In the genomic region with DNA sequence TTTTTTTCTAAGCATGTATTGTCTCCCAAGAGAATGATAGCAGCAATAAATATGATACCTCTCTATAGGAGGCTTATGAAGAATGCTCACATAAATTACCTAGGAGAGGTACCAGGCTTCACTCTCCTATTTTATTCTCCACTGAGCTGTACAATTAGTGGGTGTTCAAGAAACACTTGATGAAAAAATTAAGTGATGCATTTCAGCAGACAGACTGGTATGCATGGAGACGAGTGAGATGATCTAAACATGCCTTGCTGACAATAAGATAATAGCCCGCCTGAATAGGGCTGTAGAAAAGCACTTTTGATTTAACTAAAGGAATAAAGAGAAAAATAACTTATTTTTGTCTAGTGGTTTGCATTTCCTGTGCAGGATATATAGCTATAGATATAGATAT, we compare ENCODE assay signal across 29 cellular contexts.
A peak's percentile ranks its signal among the peaks of the same experiment; 100 is the strongest.
DNase-seq lines count a peak whose midpoint lies in the region; TF ChIP-seq lines count a peak whose summit lies in the region.
"Had no signal": no experiment of that assay in that cellular context is flagged by ENCODE, and none has a peak within 500 bp of the region (broad histone marks: within the 10 kb centered on the region; RNA-seq: fewer than 3 reads in every experiment).

No MANE protein-coding gene starts in this region.

- no peaks in the 10 kb centered on the region for H3K27me3 Mint-ChIP-seq in activated CD4-positive, alpha-beta T cell treated with anti-CD3 and anti-CD28 coated beads, Interleukin-2, amount 10 ng/mL, durations not matched to agents 7 days and 5 days
- H3K27me3 Mint-ChIP-seq: B cell; CD4-positive, CD25-positive, alpha-beta regulatory T cell; CD8-positive, alpha-beta memory T cell had no signal

- H3K4me3 ChIP-seq in neural cell (ENCODE audit: low read length): no peak overlapping the region
- H3K4me3 ChIP-seq: A549; BLaER1; BLaER1 treated with 17β-estradiol and CSF1 and Interleukin-3, amounts not matched to agents 10 nM and 100 nM had no signal

- H3K4me2 ChIP-seq in neural cell (ENCODE audit: low read length): no peak overlapping the region
- H3K4me2 ChIP-seq: A549; BLaER1; BLaER1 treated with 17β-estradiol and CSF1 and Interleukin-3, amounts not matched to agents 10 nM and 100 nM had no signal

- H3K27ac Mint-ChIP-seq in activated CD4-positive, alpha-beta T cell treated with anti-CD3 and anti-CD28 coated beads, Interleukin-2, amount 10 ng/mL, durations not matched to agents 7 days and 5 days: no peak overlapping the region
- H3K27ac Mint-ChIP-seq: B cell; CD14-positive monocyte; CD4-positive, alpha-beta memory T cell; CD4-positive, alpha-beta T cell; CD4-positive, CD25-positive, alpha-beta regulatory T cell; CD8-positive, alpha-beta memory T cell; CD8-positive, alpha-beta T cell had no signal

- H3K9me2 ChIP-seq in neural cell (ENCODE audit: insufficient read depth, low read length): no peaks in the 10 kb centered on the region

- peak; percentile 58 for TF ChIP-seq EP300 in neural cell (conservative IDR thresholded peaks at IDR 0.05; ENCODE audit: poor library complexity, severe bottlenecking)

- no peak overlapping the region for H3K9ac ChIP-seq in neural cell (ENCODE audit: low read length)
- H3K9ac ChIP-seq: BLaER1; BLaER1 treated with 17β-estradiol and CSF1 and Interleukin-3, amounts not matched to agents 10 nM and 100 nM had no signal

- H3K27me3 ChIP-seq in neural cell (ENCODE audit: insufficient read depth, low read depth, low read length): no peaks in the 10 kb centered on the region
- H3K27me3 ChIP-seq: BE2C; BLaER1; BLaER1 treated with 17β-estradiol and CSF1 and Interleukin-3, amounts not matched to agents 10 nM and 100 nM had no signal

- TF ChIP-seq CTCF in neural cell (IDR thresholded peaks at IDR 0.05; ENCODE audit: poor library complexity, severe bottlenecking): no peak

- H3K36me3 ChIP-seq in neural cell (ENCODE audit: insufficient read depth, low read length): no peaks in the 10 kb centered on the region
- H3K36me3 ChIP-seq: BE2C; BLaER1; BLaER1 treated with 17β-estradiol and CSF1 and Interleukin-3, amounts not matched to agents 10 nM and 100 nM had no signal

- no peak for DNase-seq in activated CD4-positive, alpha-beta T cell treated with anti-CD3 and anti-CD28 coated beads, Interleukin-2, amount 10 ng/mL, durations not matched to agents 7 days and 5 days
- DNase-seq: 8988T; ACHN; AML-193; BE2C; C1 segment of cervical spinal cord; Caco-2; Calu3; CD4-positive, alpha-beta memory T cell; CD4-positive, alpha-beta T cell; CD4-positive, CD25-positive, alpha-beta regulatory T cell; CD8-positive, alpha-beta memory T cell; CD8-positive, alpha-beta T cell; COR-L47; DMS 273 treated with DMSO at 0.1 percent for 48 hours; DMS153; DMS53; DMS79; DMS79 treated with DMSO at 0.1 percent for 48 hours; DND-41; EL had no signal

- no peak overlapping the region for H3K4me3 Mint-ChIP-seq in activated CD4-positive, alpha-beta T cell treated with anti-CD3 and anti-CD28 coated beads, Interleukin-2, amount 10 ng/mL, durations not matched to agents 7 days and 5 days
- H3K4me3 Mint-ChIP-seq: B cell; CD14-positive monocyte; CD4-positive, alpha-beta memory T cell; CD4-positive, alpha-beta T cell; CD4-positive, CD25-positive, alpha-beta regulatory T cell; CD8-positive, alpha-beta memory T cell; CD8-positive, alpha-beta T cell had no signal

- no peaks in the 10 kb centered on the region for H3K9me3 ChIP-seq in neural cell (ENCODE audit: low read length)
- H3K9me3 ChIP-seq: A549; BE2C; BLaER1; BLaER1 treated with 17β-estradiol and CSF1 and Interleukin-3, amounts not matched to agents 10 nM and 100 nM; Caco-2 had no signal

- H3K79me2 ChIP-seq in neural cell (replicated peaks; ENCODE audit: insufficient read depth, low read length): no peaks in the 10 kb centered on the region

- CTCF ChIA-PET in activated CD4-positive, alpha-beta T cell treated with anti-CD3 and anti-CD28 coated beads, Interleukin-2, amount 10 ng/mL, durations not matched to agents 7 days and 5 days (lab: Charles Lee): no interaction called here

- TF ChIP-seq RAD21 in neural cell (conservative IDR thresholded peaks at IDR 0.05): no peak

- H3K27ac ChIP-seq in neural cell (ENCODE audit: low read length): peak overlapping the region; percentile 4
- H3K27ac ChIP-seq: 22Rv1; A549; BLaER1; BLaER1 treated with 17β-estradiol and CSF1 and Interleukin-3, amounts not matched to agents 10 nM and 100 nM; C4-2B had no signal

- H3K4me1 Mint-ChIP-seq in activated CD4-positive, alpha-beta T cell treated with anti-CD3 and anti-CD28 coated beads, Interleukin-2, amount 10 ng/mL, durations not matched to agents 7 days and 5 days: no peaks in the 10 kb centered on the region
- H3K4me1 Mint-ChIP-seq: B cell; CD14-positive monocyte; CD4-positive, alpha-beta memory T cell; CD4-positive, CD25-positive, alpha-beta regulatory T cell; CD8-positive, alpha-beta memory T cell had no signal

- H3K9me3 Mint-ChIP-seq in activated CD4-positive, alpha-beta T cell treated with anti-CD3 and anti-CD28 coated beads, Interleukin-2, amount 10 ng/mL, durations not matched to agents 7 days and 5 days: no peaks in the 10 kb centered on the region
- H3K9me3 Mint-ChIP-seq: CD4-positive, alpha-beta T cell had no signal

- no peaks in the 10 kb centered on the region for H4K20me1 ChIP-seq in neural cell (ENCODE audit: insufficient read depth)
- H4K20me1 ChIP-seq: BLaER1; BLaER1 treated with 17β-estradiol and CSF1 and Interleukin-3, amounts not matched to agents 10 nM and 100 nM had no signal

- H3K36me3 Mint-ChIP-seq in activated CD4-positive, alpha-beta T cell treated with anti-CD3 and anti-CD28 coated beads, Interleukin-2, amount 10 ng/mL, durations not matched to agents 7 days and 5 days (ENCODE audit: low read depth): no peaks in the 10 kb centered on the region
- H3K36me3 Mint-ChIP-seq: CD14-positive monocyte; CD4-positive, alpha-beta memory T cell; CD4-positive, CD25-positive, alpha-beta regulatory T cell; CD8-positive, alpha-beta memory T cell; CD8-positive, alpha-beta T cell had no signal

- no peak overlapping the region for H2AFZ ChIP-seq in neural cell (ENCODE audit: low read depth, low read length)

- H3F3A ChIP-seq in neural cell (ENCODE audit: insufficient read depth, low read length, poor library complexity, severe bottlenecking): no peaks in the 10 kb centered on the region

- POLR2A ChIA-PET in activated CD4-positive, alpha-beta T cell treated with anti-CD3 and anti-CD28 coated beads, Interleukin-2, amount 10 ng/mL, durations not matched to agents 7 days and 5 days (lab: Charles Lee): no interaction called here

TF ChIP-seq in neural cell, 6 proteins besides CTCF, POLR2A, EP300 and RAD21:
- peak; percentile 56 for TF ChIP-seq POLR2AphosphoS5 (IDR thresholded peaks at IDR 0.05)
- TF ChIP-seq, protein P1, sequence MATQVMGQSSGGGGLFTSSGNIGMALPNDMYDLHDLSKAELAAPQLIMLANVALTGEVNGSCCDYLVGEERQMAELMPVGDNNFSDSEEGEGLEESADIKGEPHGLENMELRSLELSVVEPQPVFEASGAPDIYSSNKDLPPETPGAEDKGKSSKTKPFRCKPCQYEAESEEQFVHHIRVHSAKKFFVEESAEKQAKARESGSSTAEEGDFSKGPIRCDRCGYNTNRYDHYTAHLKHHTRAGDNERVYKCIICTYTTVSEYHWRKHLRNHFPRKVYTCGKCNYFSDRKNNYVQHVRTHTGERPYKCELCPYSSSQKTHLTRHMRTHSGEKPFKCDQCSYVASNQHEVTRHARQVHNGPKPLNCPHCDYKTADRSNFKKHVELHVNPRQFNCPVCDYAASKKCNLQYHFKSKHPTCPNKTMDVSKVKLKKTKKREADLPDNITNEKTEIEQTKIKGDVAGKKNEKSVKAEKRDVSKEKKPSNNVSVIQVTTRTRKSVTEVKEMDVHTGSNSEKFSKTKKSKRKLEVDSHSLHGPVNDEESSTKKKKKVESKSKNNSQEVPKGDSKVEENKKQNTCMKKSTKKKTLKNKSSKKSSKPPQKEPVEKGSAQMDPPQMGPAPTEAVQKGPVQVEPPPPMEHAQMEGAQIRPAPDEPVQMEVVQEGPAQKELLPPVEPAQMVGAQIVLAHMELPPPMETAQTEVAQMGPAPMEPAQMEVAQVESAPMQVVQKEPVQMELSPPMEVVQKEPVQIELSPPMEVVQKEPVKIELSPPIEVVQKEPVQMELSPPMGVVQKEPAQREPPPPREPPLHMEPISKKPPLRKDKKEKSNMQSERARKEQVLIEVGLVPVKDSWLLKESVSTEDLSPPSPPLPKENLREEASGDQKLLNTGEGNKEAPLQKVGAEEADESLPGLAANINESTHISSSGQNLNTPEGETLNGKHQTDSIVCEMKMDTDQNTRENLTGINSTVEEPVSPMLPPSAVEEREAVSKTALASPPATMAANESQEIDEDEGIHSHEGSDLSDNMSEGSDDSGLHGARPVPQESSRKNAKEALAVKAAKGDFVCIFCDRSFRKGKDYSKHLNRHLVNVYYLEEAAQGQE (IDR thresholded peaks at IDR 0.05; ENCODE audit: borderline replicate concordance): no peak
